Comparison of ENCODE assay signal across 8 cellular contexts in genomic region chr14:22556990-22557623, GRCh38. TPM values are rescaled to one million over a fixed set of nuclear protein-coding genes. Genes with fewer than 3 reads are reported as not detected.
DNase-seq lines count a peak whose midpoint lies in the region; ATAC-seq and TF ChIP-seq lines count a peak whose summit lies in the region.

No MANE protein-coding gene starts in this region.

- BruUV-seq in A673 (replicated peaks; lab: Mats Ljungman, UMichigan): no TSS peak

- peaks cover 1% of the 10 kb centered on the region for H3K27me3 Mint-ChIP-seq in dendritic cell treated with granulocyte-macrophage colony-stimulating factor and Interleukin-4, amounts not matched to agents 40 ng/mL and 50 ng/mL, for 4 days

- H3K36me3 Mint-ChIP-seq in dendritic cell treated with granulocyte-macrophage colony-stimulating factor and Interleukin-4, amounts not matched to agents 40 ng/mL and 50 ng/mL, for 4 days (ENCODE audit: low read depth): no peaks in the 10 kb centered on the region

- no peaks in the 10 kb centered on the region for H3K9me3 Mint-ChIP-seq in dendritic cell treated with granulocyte-macrophage colony-stimulating factor and Interleukin-4, amounts not matched to agents 40 ng/mL and 50 ng/mL, for 4 days

- peak overlapping the region; percentile 72 for H3K27ac ChIP-seq in A673 (ENCODE audit: low read depth, low read length, poor library complexity, severe bottlenecking)

- CTCF ChIA-PET in A673 (lab: Charles Lee): interaction anchor here (0.6 to 2.1 kb wide), 8 partner anchors 13 to 303 kb away, joined by 4 to 14 read pairs (median 4); no protein-coding TSS in a partner anchor

- intact Hi-C loops in A673 (cut with micrococcal nuclease; ENCODE audit: unreplicated experiment) (loop anchor here (1.0 to 10.0 kb wide), 5 partner anchors 96 to 498 kb away; partner anchors contain the start of gene CDH24), lower leg skin (cut with DNase I; ENCODE audit: low total_unique reads) (loop anchor here (10.0 kb wide), 2 partner anchors 172 to 298 kb away; no protein-coding TSS in a partner anchor)
- intact Hi-C loops in dendritic cell treated with granulocyte-macrophage colony-stimulating factor and Interleukin-4, amounts not matched to agents 40 ng/mL and 50 ng/mL, for 4 days (cut with micrococcal nuclease): loop anchor here (1.0 to 2.0 kb wide), 3 partner anchors 32 to 426 kb away; partner anchors contain the start of gene DAD1

- peaks cover 30% of the 10 kb centered on the region for H3K4me1 Mint-ChIP-seq in dendritic cell treated with granulocyte-macrophage colony-stimulating factor and Interleukin-4, amounts not matched to agents 40 ng/mL and 50 ng/mL, for 4 days (ENCODE audit: low read depth)

- H3K9me3 ChIP-seq in A673 (ENCODE audit: low read depth, low read length, poor library complexity, severe bottlenecking): no peaks in the 10 kb centered on the region

- POLR2A ChIA-PET in A673 (lab: Charles Lee; ENCODE audit: low non-redundant PET): interaction anchor here (0.6 to 0.7 kb wide), 2 partner anchors 45 to 327 kb away, joined by 4 to 5 read pairs; no protein-coding TSS in a partner anchor

- H3K27me3 ChIP-seq in A673 (replicated peaks; ENCODE audit: insufficient read depth, low read depth, low read length, poor library complexity): no peaks in the 10 kb centered on the region

- H3K4me3 ChIP-seq in A673 (ENCODE audit: low read depth, low read length, poor library complexity, severe bottlenecking) (peak overlapping the region; percentile 27), lower leg skin (ENCODE audit: low read depth, poor library complexity, severe bottlenecking) (no peak overlapping the region)

- peak; percentile 88 for DNase-seq in A673 (ENCODE audit: low spot score)
- peak; percentile 90 for DNase-seq in NCI-H510A treated with DMSO at 0.1 percent for 48 hours (lab: John Stamatoyannopoulos, UW)
- peak; percentile 92 for DNase-seq in activated CD4-positive, alpha-beta T cell treated with anti-CD3 and anti-CD28 coated beads, Interleukin-2, amount 50 U/mL, for 24 hours (ENCODE audit: low read depth in 1 of 2, low spot score in 1 of 2)
- DNase-seq in lower leg skin (ENCODE audit: low spot score in 2 of 2): peak; percentile 67 to 96
- DNase-seq in stimulated activated CD4-positive, alpha-beta T cell treated with anti-CD3 and anti-CD28 coated beads, Interleukin-4, amount 100 ng/mL, for 24 hours: peak; percentile 94

- peaks cover 63% of the 10 kb centered on the region for H3K4me1 ChIP-seq in A673 (ENCODE audit: insufficient read depth, low read length, poor library complexity, severe bottlenecking)

- ATAC-seq in GM18517 (IDR thresholded peaks at IDR 0.05; ENCODE audit: unreplicated experiment) (peak; percentile 31), HG03139 (IDR thresholded peaks at IDR 0.05; ENCODE audit: unreplicated experiment) (peak; percentile 32)

- H3K4me3 Mint-ChIP-seq in dendritic cell treated with granulocyte-macrophage colony-stimulating factor and Interleukin-4, amounts not matched to agents 40 ng/mL and 50 ng/mL, for 4 days: peak overlapping the region; percentile 71

- H3K36me3 ChIP-seq in A673 (ENCODE audit: insufficient read depth, low read length, poor library complexity, severe bottlenecking): no peaks in the 10 kb centered on the region

- peak overlapping the region; percentile 17 for H3K27ac Mint-ChIP-seq in dendritic cell treated with granulocyte-macrophage colony-stimulating factor and Interleukin-4, amounts not matched to agents 40 ng/mL and 50 ng/mL, for 4 days

- 5% methylated on average over 22 to 28 of the region's 28 CpGs for WGBS in lower leg skin, 2 donors

- TF ChIP-seq POLR2A in lower leg skin (IDR thresholded peaks at IDR 0.05): no peak

- TF ChIP-seq CTCF in A673 (conservative IDR thresholded peaks at IDR 0.05; ENCODE audit: low read depth, low read length) (peak; percentile 100), lower leg skin (IDR thresholded peaks at IDR 0.05) (peak in 2 of 3 donors; percentile 77 to 99)

RNA-seq across cellular contexts. Expression of gene DAD1, which starts 31.9 kb away (rescaled TPM):
- total RNA-seq in A673 (2021): 224 and 261 TPM in 2 replicates
- 100 to 1,000 TPM; 103 to 131 (median 124) TPM for total RNA-seq in lower leg skin

RNA-seq across cellular contexts. Expression of gene ABHD4, which starts 41.0 kb away (rescaled TPM):
- 36.6 and 40.7 TPM in 2 replicates for total RNA-seq in A673 (2021)
- 10 to 100 TPM; 20.5 to 29.3 (median 28.5) TPM for total RNA-seq in lower leg skin
